Comparison of ENCODE assay signal across 8 cellular contexts in the genomic region with DNA sequence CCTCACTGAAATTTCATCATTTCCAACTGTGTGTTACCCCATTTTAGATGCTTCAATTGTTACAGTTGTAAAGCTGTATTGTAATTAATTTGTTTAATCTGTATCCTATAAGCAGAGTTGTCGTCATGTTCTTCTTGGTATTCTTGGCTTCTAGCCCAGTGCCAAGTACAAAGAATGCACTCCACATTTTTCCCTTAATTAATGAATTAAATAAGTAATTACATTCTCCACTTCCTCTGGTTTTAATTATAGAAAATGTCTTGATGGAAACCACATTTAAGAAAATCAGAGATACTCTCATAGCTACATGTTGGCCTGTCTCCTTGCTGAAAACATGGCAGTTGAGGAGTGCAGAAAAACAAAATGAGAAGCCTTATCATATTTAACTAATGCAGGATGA. TPM values are rescaled to one million over a fixed set of nuclear protein-coding genes. Genes with fewer than 3 reads are reported as not detected.
DNase-seq lines count a peak whose midpoint lies in the region; ATAC-seq and TF ChIP-seq lines count a peak whose summit lies in the region.

No MANE protein-coding gene starts in this region.

- H3K4me2 ChIP-seq in SU-DHL-6 (ENCODE audit: low read depth, low read length, poor library complexity, severe bottlenecking): peak overlapping the region; percentile 60
- H3K4me2 ChIP-seq in smooth muscle cell: peak overlapping the region; percentile 88

- H3K4me1 ChIP-seq in smooth muscle cell (ENCODE audit: low read depth): no peaks in the 10 kb centered on the region

- ATAC-seq in HG02642 (IDR thresholded peaks at IDR 0.05; ENCODE audit: poor library complexity, unreplicated experiment): no peak

- no peak for TF ChIP-seq CTCF in SU-DHL-6 (IDR thresholded peaks at IDR 0.05; ENCODE audit: insufficient read depth, low read length, poor library complexity, severe bottlenecking)
- no peak for TF ChIP-seq CTCF in fibroblast of the aortic adventitia (IDR thresholded peaks at IDR 0.05; ENCODE audit: insufficient read depth, low read length)
- TF ChIP-seq CTCF in smooth muscle cell (IDR thresholded peaks at IDR 0.05; ENCODE audit: borderline replicate concordance, insufficient read depth, poor library complexity, severe bottlenecking): no peak

- no peak overlapping the region for H3K9ac ChIP-seq in SU-DHL-6 (ENCODE audit: low read length)
- peak overlapping the region; percentile 83 for H3K9ac ChIP-seq in smooth muscle cell (ENCODE audit: low read depth)

- H2AFZ ChIP-seq in SU-DHL-6 (ENCODE audit: low read depth, low read length, severe bottlenecking): peak overlapping the region; percentile 61
- H2AFZ ChIP-seq in smooth muscle cell (ENCODE audit: low read depth): peak overlapping the region; percentile 79

- H3F3A ChIP-seq in SU-DHL-6 (ENCODE audit: insufficient read depth) (no peaks in the 10 kb centered on the region), smooth muscle cell (ENCODE audit: low read depth) (no peaks in the 10 kb centered on the region)

- no peaks in the 10 kb centered on the region for H3K9me3 ChIP-seq in SU-DHL-6 (ENCODE audit: insufficient read depth, low read length)
- no peaks in the 10 kb centered on the region for H3K9me3 ChIP-seq in smooth muscle cell (replicated peaks; ENCODE audit: low read depth)

- WGBS in smooth muscle cell (ENCODE audit: low lambda C conversion rate): 82% methylated on average over 1 of the region's 1 CpG

- H4K20me1 ChIP-seq in SU-DHL-6 (ENCODE audit: low read depth, low read length) (no peaks in the 10 kb centered on the region), smooth muscle cell (ENCODE audit: low read depth) (no peaks in the 10 kb centered on the region)

- H3K27me3 ChIP-seq in SU-DHL-6 (ENCODE audit: low read length) (no peaks in the 10 kb centered on the region), smooth muscle cell (ENCODE audit: low read depth) (no peaks in the 10 kb centered on the region)

- H3K4me3 ChIP-seq in SU-DHL-6 (ENCODE audit: insufficient read depth, low read length, poor library complexity, severe bottlenecking) (peak overlapping the region; percentile 71), fibroblast of the aortic adventitia (ENCODE audit: low read depth, low read length) (peak overlapping the region; percentile 89), smooth muscle cell (peak overlapping the region; percentile 79)

- H3K9me2 ChIP-seq in SU-DHL-6 (replicated peaks; ENCODE audit: insufficient read depth, low read length): no peaks in the 10 kb centered on the region

- H3K36me3 ChIP-seq in SU-DHL-6 (ENCODE audit: low read length) (no peaks in the 10 kb centered on the region), smooth muscle cell (ENCODE audit: low read depth) (no peaks in the 10 kb centered on the region)

- no peaks in the 10 kb centered on the region for H3K79me2 ChIP-seq in SU-DHL-6 (ENCODE audit: insufficient read depth, low read length)
- no peaks in the 10 kb centered on the region for H3K79me2 ChIP-seq in smooth muscle cell (ENCODE audit: low read depth)

- H3K27ac ChIP-seq in SU-DHL-6 (ENCODE audit: low read depth, low read length) (no peak overlapping the region), smooth muscle cell (ENCODE audit: low read depth) (peak overlapping the region; percentile 75)

- DNase-seq in NCI-H1417 (lab: John Stamatoyannopoulos, UW) (peak in 2 of 3 experiments; percentile 18 to 63), NCI-H1417 treated with DMSO at 0.1 percent for 48 hours (lab: John Stamatoyannopoulos, UW) (no peak), fibroblast of the aortic adventitia (ENCODE audit: low read depth) (no peak), smooth muscle cell (lab: John Stamatoyannopoulos, UW; ENCODE audit: unreplicated experiment) (no peak), DMS79 (lab: John Stamatoyannopoulos, UW) (no peak), MV-4-11 (lab: John Stamatoyannopoulos, UW) (no peak)

RNA-seq across cellular contexts. Expression of a gene that starts 0.7 kb away (rescaled TPM):
- total RNA-seq in fibroblast of the aortic adventitia (ENCODE audit: low replicate concordance) (0.18 and 4.2 TPM in 2 replicates), smooth muscle cell (not detected in 2 replicates)
- not detected in 2 replicates for polyA plus RNA-seq in smooth muscle cell

RNA-seq across cellular contexts. Expression of a gene that starts 0.8 kb away (rescaled TPM):
- 20.6 and 41.7 TPM in 2 replicates for total RNA-seq in fibroblast of the aortic adventitia (ENCODE audit: low replicate concordance)
- total RNA-seq in smooth muscle cell: 18.6 and 20.4 TPM in 2 replicates
- 11.2 and 14.9 TPM in 2 replicates for polyA plus RNA-seq in smooth muscle cell

RNA-seq across cellular contexts. Expression of a gene that starts 56.5 kb away (rescaled TPM):
- total RNA-seq in fibroblast of the aortic adventitia (ENCODE audit: low replicate concordance) (9.2 and 18.6 TPM in 2 replicates), smooth muscle cell (16.2 and 17.1 TPM in 2 replicates)
- polyA plus RNA-seq in smooth muscle cell: 15.5 and 37.0 TPM in 2 replicates

Comparison
In these comparisons a context has a peak if more than half of its experiments do, and no peak if none do; other contexts are left out.
1. DNase-seq: peak in NCI-H1417 (2 of 3); none in NCI-H1417 treated with DMSO at 0.1 percent for 48 hours (single experiment), fibroblast of the aortic adventitia (single experiment), smooth muscle cell (single experiment), DMS79 (single experiment) and MV-4-11 (single experiment).
2. Peak in every context shown above with its lines, with median percentiles within 50 percentile points of each other: H3K4me3 ChIP-seq.